29 cellular contexts compared by ENCODE assay signal in the genomic region with DNA sequence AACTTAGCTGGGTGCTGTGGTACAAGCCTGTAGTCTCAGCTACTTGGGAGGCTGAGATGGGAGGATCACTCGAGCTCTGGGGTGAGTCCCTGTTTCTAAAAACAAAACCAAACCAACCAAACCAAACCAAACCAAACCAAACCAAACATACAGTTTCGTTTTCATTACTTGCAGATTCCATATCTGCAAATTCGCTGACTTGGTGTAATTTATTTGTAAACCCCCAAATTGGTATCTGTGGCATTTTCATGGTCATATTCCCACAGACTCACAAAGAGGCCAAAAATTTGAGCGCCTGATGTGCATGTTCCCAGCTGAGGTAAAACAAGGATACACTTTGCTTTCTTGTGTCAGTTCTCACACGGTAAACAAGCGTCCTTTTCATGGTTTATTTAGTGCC.
"Had no signal": no experiment of that assay in that cellular context is flagged by ENCODE, and none has a peak within 500 bp of the region (broad histone marks: within the 10 kb centered on the region; RNA-seq: fewer than 3 reads in every experiment).

No MANE protein-coding gene starts in this region.

- H3K4me3 ChIP-seq: colonic mucosa, esophagus squamous epithelium, gastroesophageal sphincter, heart right ventricle, hepatocyte had no signal

- H3K4me1 ChIP-seq: colonic mucosa, gastroesophageal sphincter, heart right ventricle had no signal

- FAIRE-seq: astrocyte, bronchial epithelial cell, endometrium, endothelial cell of umbilical vein had no signal

- H2AFZ ChIP-seq: hepatocyte had no signal

- H3K9me3 ChIP-seq: colonic mucosa, esophagus squamous epithelium, gastroesophageal sphincter, heart right ventricle had no signal

- DNase-seq: activated CD4-positive, alpha-beta memory T cell treated with anti-CD3 and anti-CD28 coated beads, Interleukin-2, amount 10 ng/mL, durations not matched to agents 7 days and 5 days; activated CD4-positive, alpha-beta T cell treated with anti-CD3 and anti-CD28 coated beads for 1 hour; activated CD4-positive, alpha-beta T cell treated with anti-CD3 and anti-CD28 coated beads for 4 hours; activated CD4-positive, alpha-beta T cell treated with anti-CD3 and anti-CD28 coated beads, Interleukin-2, amount 10 ng/mL, durations not matched to agents 7 days and 5 days; activated CD4-positive, alpha-beta T cell treated with anti-CD3 and anti-CD28 coated beads, Interleukin-2, amount 50 U/mL, for 4 hours; activated CD8-positive, alpha-beta memory T cell treated with anti-CD3 and anti-CD28 coated beads for 24 hours; activated effector memory CD4-positive, alpha-beta T cell treated with Interleukin-2 at 50 U/mL for 16 hours; activated gamma-delta T cell treated with Interleukin-2 at 50 U/mL for 16 hours; activated naive CD4-positive, alpha-beta T cell treated with anti-CD3 and anti-CD28 coated beads, Interleukin-2, amount 50 U/mL, for 16 hours; activated naive CD4-positive, alpha-beta T cell treated with Interleukin-2 at 50 U/mL for 16 hours; activated T-cell treated with anti-CD3 and anti-CD28 coated beads, Interleukin-2, amount 50 U/mL, for 4 hours; amniotic stem cell; anterior cingulate cortex; brain microvascular endothelial cell; colonic mucosa; effector CD8-positive, alpha-beta T cell; esophagus squamous epithelium; foreskin melanocyte; heart right ventricle; T-helper 2 cell had no signal

- H3K4me2 ChIP-seq: hepatocyte had no signal

- H3K27me3 ChIP-seq: brain microvascular endothelial cell, colonic mucosa, esophagus squamous epithelium, gastroesophageal sphincter, heart right ventricle, hepatocyte had no signal

- H3K27ac ChIP-seq: brain microvascular endothelial cell, colonic mucosa, epithelial cell of prostate, esophagus squamous epithelium, gastroesophageal sphincter, heart right ventricle, hepatocyte had no signal

- H3K79me2 ChIP-seq: hepatocyte had no signal

- H3K36me3 ChIP-seq: brain microvascular endothelial cell, colonic mucosa had no signal

- ATAC-seq: activated T-cell treated with anti-CD3 and anti-CD28 coated beads, Interleukin-2, amount 50 U/mL, for 4 hours; activated T-helper 17 cell treated with anti-CD3 and anti-CD28 coated beads, Interleukin-2, amount 50 U/mL, for 72 hours; gastroesophageal sphincter; heart right ventricle; WTC11 had no signal
